In genomic region chr15:58286541-58286940, GRCh38 we compare ENCODE assay signal across 21 cellular contexts.
"Had no signal": no experiment of that assay in that cellular context is flagged by ENCODE, and none has a peak within 500 bp of the region (broad histone marks: within the 10 kb centered on the region; RNA-seq: fewer than 3 reads in every experiment).

No MANE protein-coding gene starts in this region.

- H3K9me3 ChIP-seq: esophagus muscularis mucosa, gastroesophageal sphincter, left ventricle myocardium inferior, neutrophil, sigmoid colon, stomach, thoracic aorta, transverse colon had no signal

- H3K27me3 ChIP-seq: esophagus muscularis mucosa, gastroesophageal sphincter, neutrophil, sigmoid colon, stomach, transverse colon had no signal

- H3K27ac Mint-ChIP-seq: endodermal cell, immature natural killer cell had no signal

- H3K4me3 Mint-ChIP-seq: endodermal cell, immature natural killer cell had no signal

- H3K9me3 Mint-ChIP-seq: endodermal cell; immature natural killer cell; naive thymus-derived CD4-positive, alpha-beta T cell had no signal

- H3K4me1 ChIP-seq: esophagus muscularis mucosa, gastroesophageal sphincter, left ventricle myocardium inferior, sigmoid colon, stomach, transverse colon had no signal

- H3K27ac ChIP-seq: coronary artery, esophagus muscularis mucosa, gastroesophageal sphincter, left ventricle myocardium inferior, neutrophil, sigmoid colon, stomach, thoracic aorta, transverse colon had no signal

- H3K36me3 ChIP-seq: esophagus muscularis mucosa, gastroesophageal sphincter, left ventricle myocardium inferior, neutrophil, sigmoid colon, stomach, thoracic aorta, transverse colon had no signal

- DNase-seq: effector CD4-positive, alpha-beta T cell; endodermal cell; glutamatergic neuron; immature natural killer cell; kidney; left cardiac atrium; left ventricle myocardium inferior; mesendoderm; naive thymus-derived CD4-positive, alpha-beta T cell; sigmoid colon; stimulated activated naive CD4-positive, alpha-beta T cell; stomach; substantia nigra; transverse colon had no signal

- ATAC-seq: gastroesophageal sphincter; left cardiac atrium; naive thymus-derived CD4-positive, alpha-beta T cell had no signal

- H3K36me3 Mint-ChIP-seq: immature natural killer cell had no signal

- H3K4me3 ChIP-seq: coronary artery, esophagus muscularis mucosa, gastroesophageal sphincter, left ventricle myocardium inferior, lung, sigmoid colon, skin epidermis, stomach, thoracic aorta, transverse colon had no signal
